Comparison of ENCODE assay signal across 9 cellular contexts in genomic region chr5:177360740-177361139, GRCh38. TPM values are rescaled to one million over a fixed set of nuclear protein-coding genes. Genes with fewer than 3 reads are reported as not detected.
"Had no signal": no experiment of that assay in that cellular context is flagged by ENCODE, and none has a peak within 500 bp of the region (broad histone marks: within the 10 kb centered on the region; RNA-seq: fewer than 3 reads in every experiment).

No MANE protein-coding gene starts in this region.

RNA-seq across cellular contexts. Expression of gene SLC34A1, which starts 23.5 kb away (rescaled TPM):
- total RNA-seq: adrenal gland, astrocyte, breast epithelium, chondrocyte, dermis blood vessel endothelial cell, glomerular endothelial cell, left ventricle myocardium superior had no signal
- polyA plus RNA-seq: adrenal gland had no signal

RNA-seq across cellular contexts. Expression of gene PFN3, which starts 39.7 kb away (rescaled TPM):
- total RNA-seq: adrenal gland, astrocyte, breast epithelium, chondrocyte, dermis blood vessel endothelial cell, glomerular endothelial cell, left ventricle myocardium superior, right lobe of liver had no signal
- polyA plus RNA-seq: adrenal gland, small intestine had no signal

RNA-seq across cellular contexts. Expression of gene F12, which starts 48.6 kb away (rescaled TPM):
- total RNA-seq: left ventricle myocardium superior had no signal
